In genomic region chr1:7642781-7643180, GRCh38 we compare ENCODE assay signal across 29 cellular contexts.
A peak's percentile ranks its signal among the peaks of the same experiment; 100 is the strongest.
DNase-seq lines count a peak whose midpoint lies in the region; ATAC-seq and TF ChIP-seq lines count a peak whose summit lies in the region.
"Had no signal": no experiment of that assay in that cellular context is flagged by ENCODE, and none has a peak within 500 bp of the region (broad histone marks: within the 10 kb centered on the region; RNA-seq: fewer than 3 reads in every experiment).

No MANE protein-coding gene starts in this region.

- H3K27ac ChIP-seq in BLaER1 treated with 17β-estradiol and CSF1 and Interleukin-3, amounts not matched to agents 10 nM and 100 nM = 0 out of 22 replicates have a peak overlapping the region, but pooled peaks of 1 of the 11 experiments have one; percentile 19
- H3K27ac ChIP-seq in upper lobe of left lung = no peak overlapping the region
- H3K27ac ChIP-seq: ascending aorta, cardiac muscle cell, foreskin keratinocyte, stomach, tibial artery had no signal

- no peak overlapping the region for H3K4me3 Mint-ChIP-seq in activated naive CD8-positive, alpha-beta T cell treated with anti-CD3 and anti-CD28 coated beads for 36 hours
- H3K4me3 Mint-ChIP-seq: activated CD8-positive, alpha-beta T cell treated with anti-CD3 and anti-CD28 coated beads, Interleukin-2, amount 10 ng/mL, durations not matched to agents 7 days and 5 days; activated naive CD8-positive, alpha-beta T cell; CD8-positive, alpha-beta memory T cell; effector memory CD8-positive, alpha-beta T cell; naive thymus-derived CD8-positive, alpha-beta T cell; T-helper 17 cell had no signal

- H3K4me1 Mint-ChIP-seq in activated naive CD8-positive, alpha-beta T cell treated with anti-CD3 and anti-CD28 coated beads for 36 hours = no peaks in the 10 kb centered on the region

- H3K4me3 ChIP-seq in BLaER1 treated with 17β-estradiol and CSF1 and Interleukin-3, amounts not matched to agents 10 nM and 100 nM = no peak overlapping the region
- H3K4me3 ChIP-seq in kidney epithelial cell (ENCODE audit: low read depth, low read length) (no peak overlapping the region), upper lobe of left lung (no peak overlapping the region)
- H3K4me3 ChIP-seq: ascending aorta, cardiac muscle cell, K562, stomach, tibial artery had no signal

- DNase-seq in NCI-H1417 (lab: John Stamatoyannopoulos, UW) = peak; percentile 21 to 52 (median 22)
- DNase-seq in NCI-H1417 treated with DMSO at 0.1 percent for 48 hours (lab: John Stamatoyannopoulos, UW) = no peak
- peak; percentile 31 for DNase-seq in NCI-H69 (lab: John Stamatoyannopoulos, UW)
- peak; percentile 19 for DNase-seq in kidney epithelial cell (ENCODE audit: low read depth)
- no peak for DNase-seq in upper lobe of left lung
- DNase-seq in activated naive CD8-positive, alpha-beta T cell treated with anti-CD3 and anti-CD28 coated beads for 36 hours = no peak
- DNase-seq in NCI-H2171 treated with DMSO at 0.1 percent for 48 hours (lab: John Stamatoyannopoulos, UW) = no peak
- DNase-seq: activated CD8-positive, alpha-beta T cell treated with anti-CD3 and anti-CD28 coated beads, Interleukin-2, amount 10 ng/mL, durations not matched to agents 7 days and 5 days; AML-193; CD8-positive, alpha-beta memory T cell; cortex of kidney; DND-41; effector memory CD8-positive, alpha-beta T cell; foreskin keratinocyte; hypothalamus; naive thymus-derived CD8-positive, alpha-beta T cell; small intestine; stimulated activated CD4-positive, alpha-beta T cell treated with anti-CD3 and anti-CD28 coated beads, Interleukin-2, amount 100 ng/mL, for 24 hours; stomach; T-helper 17 cell; tibial artery had no signal

- H3K36me3 ChIP-seq in BLaER1 treated with 17β-estradiol and CSF1 and Interleukin-3, amounts not matched to agents 10 nM and 100 nM = no peaks in the 10 kb centered on the region
- no peaks in the 10 kb centered on the region for H3K36me3 ChIP-seq in kidney epithelial cell (ENCODE audit: control insufficient read depth, insufficient read depth, low read length)
- H3K36me3 ChIP-seq in upper lobe of left lung = no peaks in the 10 kb centered on the region
- H3K36me3 ChIP-seq: ascending aorta, cardiac muscle cell, stomach, tibial artery had no signal

- ATAC-seq in upper lobe of left lung (ENCODE audit: low FRiP score in 2 of 2) = no peak
- ATAC-seq: activated CD8-positive, alpha-beta T cell treated with anti-CD3 and anti-CD28 coated beads, Interleukin-2, amount 10 ng/mL, durations not matched to agents 7 days and 5 days; effector memory CD8-positive, alpha-beta T cell; esophagus mucosa; foreskin keratinocyte; HCT116; K562; naive thymus-derived CD8-positive, alpha-beta T cell; SK-N-SH treated with all-trans-retinoic acid at 6 μM for 48 hours; T-helper 17 cell had no signal

- no peaks in the 10 kb centered on the region for H3K9me3 Mint-ChIP-seq in activated naive CD8-positive, alpha-beta T cell treated with anti-CD3 and anti-CD28 coated beads for 36 hours
- H3K9me3 Mint-ChIP-seq: CD8-positive, alpha-beta memory T cell; effector memory CD8-positive, alpha-beta T cell; naive thymus-derived CD8-positive, alpha-beta T cell had no signal

- 0 out of 22 replicates have a peak, but pooled peaks cover 0 to 6% (median 0%) of the 10 kb centered on the region in 11 experiments for H4K20me1 ChIP-seq in BLaER1 treated with 17β-estradiol and CSF1 and Interleukin-3, amounts not matched to agents 10 nM and 100 nM

- peaks cover 0 to 5% (median 0%) of the 10 kb centered on the region in 11 experiments; a peak in 2 of 22 replicates for H3K9me3 ChIP-seq in BLaER1 treated with 17β-estradiol and CSF1 and Interleukin-3, amounts not matched to agents 10 nM and 100 nM (replicated peaks in 1 of 11)
- no peaks in the 10 kb centered on the region for H3K9me3 ChIP-seq in upper lobe of left lung
- H3K9me3 ChIP-seq: ascending aorta, tibial artery had no signal

- H3K4me2 ChIP-seq in BLaER1 treated with 17β-estradiol and CSF1 and Interleukin-3, amounts not matched to agents 10 nM and 100 nM = peak overlapping the region in 9 of 11 experiments; percentile 34 to 62 (median 47); a peak in 17 of 22 replicates

- TF ChIP-seq POLR2A in upper lobe of left lung (IDR thresholded peaks at IDR 0.05) = no peak

- no peaks in the 10 kb centered on the region for H3K36me3 Mint-ChIP-seq in activated naive CD8-positive, alpha-beta T cell treated with anti-CD3 and anti-CD28 coated beads for 36 hours
- H3K36me3 Mint-ChIP-seq: activated naive CD8-positive, alpha-beta T cell; CD8-positive, alpha-beta memory T cell; naive thymus-derived CD8-positive, alpha-beta T cell had no signal

- H3K27me3 ChIP-seq in BLaER1 treated with 17β-estradiol and CSF1 and Interleukin-3, amounts not matched to agents 10 nM and 100 nM = no peaks in the 10 kb centered on the region
- H3K27me3 ChIP-seq in kidney epithelial cell (ENCODE audit: control insufficient read depth, insufficient read depth, low read length) (no peaks in the 10 kb centered on the region), upper lobe of left lung (no peaks in the 10 kb centered on the region)
- H3K27me3 ChIP-seq: ascending aorta, cardiac muscle cell, foreskin keratinocyte had no signal

- H3K9ac ChIP-seq in BLaER1 treated with 17β-estradiol and CSF1 and Interleukin-3, amounts not matched to agents 10 nM and 100 nM = peak overlapping the region in 3 of 11 experiments; percentile 14 to 15 (median 15); a peak in 1 of 22 replicates

- peaks cover 1% of the 10 kb centered on the region for H3K27me3 Mint-ChIP-seq in activated naive CD8-positive, alpha-beta T cell treated with anti-CD3 and anti-CD28 coated beads for 36 hours
- H3K27me3 Mint-ChIP-seq: activated naive CD8-positive, alpha-beta T cell had no signal

- TF ChIP-seq CTCF in kidney epithelial cell (IDR thresholded peaks at IDR 0.05; ENCODE audit: insufficient read depth, low read length, poor library complexity, severe bottlenecking) (no peak), upper lobe of left lung (IDR thresholded peaks at IDR 0.05) (no peak)

- WGBS in upper lobe of left lung, 2 donors = 71% methylated on average over 1 of the region's 1 CpG; no CpG with 5 or more reads in 1 of the 2 donors

- no peak overlapping the region for H3K27ac Mint-ChIP-seq in activated naive CD8-positive, alpha-beta T cell treated with anti-CD3 and anti-CD28 coated beads for 36 hours
- H3K27ac Mint-ChIP-seq: activated CD8-positive, alpha-beta T cell treated with anti-CD3 and anti-CD28 coated beads, Interleukin-2, amount 10 ng/mL, durations not matched to agents 7 days and 5 days; activated naive CD8-positive, alpha-beta T cell; effector memory CD8-positive, alpha-beta T cell; naive thymus-derived CD8-positive, alpha-beta T cell; T-helper 17 cell had no signal

- H3K4me1 ChIP-seq in BLaER1 treated with 17β-estradiol and CSF1 and Interleukin-3, amounts not matched to agents 10 nM and 100 nM = peaks cover 0 to 55% (median 39%) of the 10 kb centered on the region in 10 experiments; a peak in 17 of 20 replicates
- H3K4me1 ChIP-seq in upper lobe of left lung = peaks cover 15 to 34% (median 22%) of the 10 kb centered on the region in 4 donors
- H3K4me1 ChIP-seq: ascending aorta, foreskin keratinocyte had no signal

- no peak for TF ChIP-seq EP300 in upper lobe of left lung (IDR thresholded peaks at IDR 0.05)

Comparison
In these comparisons a context has a peak if more than half of its experiments do, and no peak if none do; other contexts are left out.
1. DNase-seq: peak in NCI-H1417 (3 of 3), NCI-H69 (single experiment) and kidney epithelial cell (single experiment); none in NCI-H1417 treated with DMSO at 0.1 percent for 48 hours (single experiment), upper lobe of left lung (0 of 2), activated naive CD8-positive, alpha-beta T cell treated with anti-CD3 and anti-CD28 coated beads for 36 hours (single experiment) and NCI-H2171 treated with DMSO at 0.1 percent for 48 hours (single experiment).